3 cellular contexts compared by ENCODE assay signal in genomic region chr1:193979219-193979618, GRCh38.
TF ChIP-seq lines count a peak whose summit lies in the region.

No MANE protein-coding gene starts in this region.

TF ChIP-seq in H1, 55 proteins besides CTCF, POLR2A, EP300 and RAD21 (continues in another document):
- TF ChIP-seq CREB1 (IDR thresholded peaks at IDR 0.05) (no peak), RFX5 (IDR thresholded peaks at IDR 0.05; ENCODE audit: borderline replicate concordance, low read depth, low read length) (no peak), CHD7 (IDR thresholded peaks at IDR 0.05; ENCODE audit: insufficient replicate concordance, low read length) (no peak)

TF ChIP-seq in HepG2, 621 proteins besides CTCF, POLR2A, EP300 and RAD21:
- no peak for TF ChIP-seq ARNT (IDR thresholded peaks at IDR 0.05)
- no peak for TF ChIP-seq ZNF768 (CRISPR knock-in tag; IDR thresholded peaks at IDR 0.05)
- no peak for TF ChIP-seq NFYB (CRISPR knock-in tag; IDR thresholded peaks at IDR 0.05)
- TF ChIP-seq SMARCE1 (IDR thresholded peaks at IDR 0.05; ENCODE audit: borderline replicate concordance): no peak
- no peak for TF ChIP-seq ZNF280B (CRISPR knock-in tag; IDR thresholded peaks at IDR 0.05; ENCODE audit: borderline replicate concordance)
- no peak for TF ChIP-seq PATZ1 (CRISPR knock-in tag; IDR thresholded peaks at IDR 0.05)
- TF ChIP-seq TFAP4 (IDR thresholded peaks at IDR 0.05; ENCODE audit: borderline replicate concordance, low read depth): no peak
- TF ChIP-seq ZNF225 (CRISPR knock-in tag; IDR thresholded peaks at IDR 0.05): no peak
- no peak for TF ChIP-seq ZBTB3 (CRISPR knock-in tag; IDR thresholded peaks at IDR 0.05; ENCODE audit: borderline replicate concordance, low read depth)
- TF ChIP-seq MBD4 (IDR thresholded peaks at IDR 0.05; ENCODE audit: borderline replicate concordance, low read length): no peak
- TF ChIP-seq ZNF639 (CRISPR knock-in tag; conservative IDR thresholded peaks at IDR 0.05): no peak
- TF ChIP-seq TAF1 (CRISPR knock-in tag; IDR thresholded peaks at IDR 0.05): no peak
- TF ChIP-seq CHD2 (IDR thresholded peaks at IDR 0.05; ENCODE audit: low read depth, low read length): no peak
TF ChIP-seq in HepG2: peak in this region for 0.

TF ChIP-seq in SK-N-SH, 30 proteins besides CTCF, POLR2A, EP300 and RAD21:
- TF ChIP-seq EZH2phosphoT487 (IDR thresholded peaks at IDR 0.05; ENCODE audit: borderline replicate concordance, low read depth): no peak
- no peak for TF ChIP-seq PBX3 (IDR thresholded peaks at IDR 0.05)
- TF ChIP-seq TAF1 (IDR thresholded peaks at IDR 0.05; ENCODE audit: borderline replicate concordance, low read depth, low read length): no peak
- no peak for TF ChIP-seq ZBTB33 (IDR thresholded peaks at IDR 0.05; ENCODE audit: borderline replicate concordance, low read depth)
- TF ChIP-seq JUND (IDR thresholded peaks at IDR 0.05): no peak
- no peak for TF ChIP-seq NRF1 (IDR thresholded peaks at IDR 0.05; ENCODE audit: low read depth, low read length)
- no peak for TF ChIP-seq RFX5 (IDR thresholded peaks at IDR 0.05; ENCODE audit: low read length)
- TF ChIP-seq CHD2 (IDR thresholded peaks at IDR 0.05; ENCODE audit: low read length, partially characterized antibody): no peak
- no peak for TF ChIP-seq REST (IDR thresholded peaks at IDR 0.05; ENCODE audit: low read depth, low read length)
- no peak for TF ChIP-seq POLR2AphosphoS5 (IDR thresholded peaks at IDR 0.05; ENCODE audit: low read depth, low read length)
- no peak for TF ChIP-seq RXRA (IDR thresholded peaks at IDR 0.05; ENCODE audit: borderline replicate concordance, low read depth)
- no peak for TF ChIP-seq TCF12 (IDR thresholded peaks at IDR 0.05)
- TF ChIP-seq GABPA (IDR thresholded peaks at IDR 0.05; ENCODE audit: low read depth): no peak
- no peak for TF ChIP-seq USF1 (IDR thresholded peaks at IDR 0.05; ENCODE audit: borderline replicate concordance, low read depth)
- no peak for TF ChIP-seq TEAD4 (IDR thresholded peaks at IDR 0.05; ENCODE audit: borderline replicate concordance, insufficient read depth)
- TF ChIP-seq MEF2A (IDR thresholded peaks at IDR 0.05; ENCODE audit: borderline replicate concordance, low read depth): no peak
- no peak for TF ChIP-seq FOXJ3 (CRISPR knock-in tag; IDR thresholded peaks at IDR 0.05)
- no peak for TF ChIP-seq FOXM1 (IDR thresholded peaks at IDR 0.05; ENCODE audit: low read depth)
- TF ChIP-seq FOSL2 (IDR thresholded peaks at IDR 0.05; ENCODE audit: borderline replicate concordance, low read depth): no peak
- TF ChIP-seq MXI1 (IDR thresholded peaks at IDR 0.05; ENCODE audit: low read depth, low read length): no peak
TF ChIP-seq in SK-N-SH: peak in this region for 0.
